Comparison of ENCODE assay signal across 11 cellular contexts in genomic region chr18:55478301-55478660, GRCh38.
DNase-seq lines count a peak whose midpoint lies in the region; ATAC-seq, FAIRE-seq and TF ChIP-seq lines count a peak whose summit lies in the region.
"Had no signal": no experiment of that assay in that cellular context is flagged by ENCODE, and none has a peak within 500 bp of the region (broad histone marks: within the 10 kb centered on the region; RNA-seq: fewer than 3 reads in every experiment).

No MANE protein-coding gene starts in this region.

- 0 out of 22 replicates have a peak, but pooled peaks cover 0 to 4% (median 0%) of the 10 kb centered on the region in 11 experiments for H3K9me3 ChIP-seq in BLaER1 treated with 17β-estradiol and CSF1 and Interleukin-3, amounts not matched to agents 10 nM and 100 nM (replicated peaks in 1 of 11)
- no peaks in the 10 kb centered on the region for H3K9me3 ChIP-seq in psoas muscle
- H3K9me3 ChIP-seq: mucosa of descending colon had no signal

- peaks cover 11 to 62% (median 47%) of the 10 kb centered on the region in 11 experiments; a peak in 20 of 22 replicates for H3K36me3 ChIP-seq in BLaER1 treated with 17β-estradiol and CSF1 and Interleukin-3, amounts not matched to agents 10 nM and 100 nM
- H3K36me3 ChIP-seq in psoas muscle (ENCODE audit: insufficient read depth in 1 of 2, low read depth in 1 of 2), result no peaks in the 10 kb centered on the region

- H3K27ac ChIP-seq in BLaER1 treated with 17β-estradiol and CSF1 and Interleukin-3, amounts not matched to agents 10 nM and 100 nM, result peak overlapping the region in 9 of 11 experiments; percentile 51 to 72 (median 67); a peak in 17 of 22 replicates
- peak overlapping the region; percentile 80 for H3K27ac ChIP-seq in psoas muscle
- H3K27ac ChIP-seq: KMS-11 had no signal

- peak; percentile 59 for DNase-seq in OCI-M1 (lab: John Stamatoyannopoulos, UW)
- DNase-seq in fibroblast of peridontal ligament (ENCODE audit: extremely low read depth), result peak; percentile 63
- no peak for DNase-seq in psoas muscle
- no peak for DNase-seq in stimulated activated CD4-positive, alpha-beta T cell treated with anti-CD3 and anti-CD28 coated beads, Interleukin-4, amount 100 ng/mL, for 1 hour
- DNase-seq in HTR-8/SVneo (ENCODE audit: insufficient read length, low spot score), result no peak
- no peak for DNase-seq in COR-L47 (lab: John Stamatoyannopoulos, UW)
- no peak for DNase-seq in SKM-1 (lab: John Stamatoyannopoulos, UW; ENCODE audit: unreplicated experiment)
- DNase-seq: EL, mucosa of descending colon had no signal

- peak overlapping the region in 8 of 11 experiments; percentile 57 to 77 (median 68); a peak in 15 of 22 replicates for H3K9ac ChIP-seq in BLaER1 treated with 17β-estradiol and CSF1 and Interleukin-3, amounts not matched to agents 10 nM and 100 nM
- H3K9ac ChIP-seq: KMS-11 had no signal

- WGBS in psoas muscle, 3 donors, result 39 to 61% (median 40%) methylated on average over 4 of the region's 4 CpGs

- H3K4me2 ChIP-seq in BLaER1 treated with 17β-estradiol and CSF1 and Interleukin-3, amounts not matched to agents 10 nM and 100 nM, result peak overlapping the region; percentile 79 to 91 (median 85)
- H3K4me2 ChIP-seq: KMS-11 had no signal

- H3K27me3 ChIP-seq in BLaER1 treated with 17β-estradiol and CSF1 and Interleukin-3, amounts not matched to agents 10 nM and 100 nM, result no peaks in the 10 kb centered on the region
- no peaks in the 10 kb centered on the region for H3K27me3 ChIP-seq in psoas muscle (ENCODE audit: insufficient read depth in 3 of 3, low read length in 2 of 3)

- peaks cover 20 to 44% (median 35%) of the 10 kb centered on the region in 10 experiments for H3K4me1 ChIP-seq in BLaER1 treated with 17β-estradiol and CSF1 and Interleukin-3, amounts not matched to agents 10 nM and 100 nM
- peaks cover 27% of the 10 kb centered on the region for H3K4me1 ChIP-seq in psoas muscle

- H3K4me3 ChIP-seq in BLaER1 treated with 17β-estradiol and CSF1 and Interleukin-3, amounts not matched to agents 10 nM and 100 nM, result peak overlapping the region in 9 of 10 experiments; percentile 37 to 61 (median 50); a peak in 8 of 20 replicates
- peak overlapping the region; percentile 73 for H3K4me3 ChIP-seq in psoas muscle
- H3K4me3 ChIP-seq: mucosa of descending colon had no signal

- FAIRE-seq in HTR-8/SVneo (lab: Jason Lieb, UNC), result no peak

- intact Hi-C loops in psoas muscle (cut with DNase I), result loop anchor here (5.0 to 10.0 kb wide), 3 partner anchors 56 to 109 kb away; partner anchors contain the start of gene TCF4 (in 2 of the 2)

- ATAC-seq in psoas muscle, result peak in 1 of 4 donors; percentile 9

- peaks cover 0 to 98% (median 14%) of the 10 kb centered on the region in 11 experiments; a peak in 8 of 22 replicates for H4K20me1 ChIP-seq in BLaER1 treated with 17β-estradiol and CSF1 and Interleukin-3, amounts not matched to agents 10 nM and 100 nM

- no peak for TF ChIP-seq CTCF in psoas muscle (IDR thresholded peaks at IDR 0.05)

Comparison
In these comparisons a context has a peak if more than half of its experiments do, and no peak if none do; other contexts are left out.
1. DNase-seq: peak in OCI-M1 (single experiment) and fibroblast of peridontal ligament (single experiment); none in psoas muscle (0 of 2), stimulated activated CD4-positive, alpha-beta T cell treated with anti-CD3 and anti-CD28 coated beads, Interleukin-4, amount 100 ng/mL, for 1 hour (single experiment), HTR-8/SVneo (single experiment), COR-L47 (single experiment) and SKM-1 (single experiment).